Comparison of ENCODE assay signal across 1 cellular context in genomic region chr10:48598936-48599829, GRCh38.
TF ChIP-seq lines count a peak whose summit lies in the region.

No MANE protein-coding gene starts in this region.

TF ChIP-seq in H1, 55 proteins besides CTCF, POLR2A, EP300 and RAD21:
- TF ChIP-seq ATF3 (IDR thresholded peaks at IDR 0.05; ENCODE audit: insufficient read depth, low read depth, low read length), result no peak
- no peak for TF ChIP-seq PHF8 (conservative IDR thresholded peaks at IDR 0.05; ENCODE audit: low read depth, low read length)
- TF ChIP-seq KDM5A (IDR thresholded peaks at IDR 0.05; ENCODE audit: low read length), result no peak
- TF ChIP-seq TAF1 (IDR thresholded peaks at IDR 0.05; ENCODE audit: low read depth, low read length), result no peak
- no peak for TF ChIP-seq FOSL1 (IDR thresholded peaks at IDR 0.05; ENCODE audit: insufficient read depth, low read depth, low read length)
- no peak for TF ChIP-seq BACH1 (IDR thresholded peaks at IDR 0.05; ENCODE audit: low read length)
- no peak for TF ChIP-seq SP4 (IDR thresholded peaks at IDR 0.05; ENCODE audit: low read length)
- no peak for TF ChIP-seq BCL11A (IDR thresholded peaks at IDR 0.05; ENCODE audit: low read depth in 2 of 2, low read length in 2 of 2)
- no peak for TF ChIP-seq EZH2 (IDR thresholded peaks at IDR 0.05; ENCODE audit: low read depth, low read length, severe bottlenecking)
- no peak for TF ChIP-seq NRF1 (IDR thresholded peaks at IDR 0.05; ENCODE audit: low read depth, low read length)
- TF ChIP-seq SUZ12 (IDR thresholded peaks at IDR 0.05; ENCODE audit: low read length), result no peak
- TF ChIP-seq E2F6 (IDR thresholded peaks at IDR 0.05), result no peak
- TF ChIP-seq NANOG (IDR thresholded peaks at IDR 0.05; ENCODE audit: insufficient read depth, low read depth, low read length, poor library complexity, severe bottlenecking), result no peak
- no peak for TF ChIP-seq CHD7 (IDR thresholded peaks at IDR 0.05; ENCODE audit: insufficient replicate concordance, low read length)
- TF ChIP-seq SRF (IDR thresholded peaks at IDR 0.05; ENCODE audit: low read depth, low read length), result no peak
- no peak for TF ChIP-seq JUN (IDR thresholded peaks at IDR 0.05; ENCODE audit: low read depth, low read length)
TF ChIP-seq in H1: peak in this region for 0.
